ENCODE assay signal across 8 cellular contexts in genomic region chr16:8622315-8622656, GRCh38. TPM values are rescaled to one million over a fixed set of nuclear protein-coding genes. Genes with fewer than 3 reads are reported as not detected.
DNase-seq lines count a peak whose midpoint lies in the region; ATAC-seq lines count a peak whose summit lies in the region.

No MANE protein-coding gene starts in this region.

- H3K9me3 ChIP-seq in Karpas-422 (ENCODE audit: low read length) = no peaks in the 10 kb centered on the region

- H3K36me3 ChIP-seq in Karpas-422 (ENCODE audit: insufficient read depth, low read length) = peaks cover 9% of the 10 kb centered on the region; the same call in 1 of the 2 replicates

- intact Hi-C loops in dendritic cell treated with granulocyte-macrophage colony-stimulating factor and Interleukin-4, amounts not matched to agents 40 ng/mL and 50 ng/mL, for 4 days (cut with micrococcal nuclease) = no loop called here

- POLR2A ChIA-PET in naive thymus-derived CD8-positive, alpha-beta T cell (lab: Charles Lee) = no interaction called here

- peaks cover 24% of the 10 kb centered on the region for H3K27me3 Mint-ChIP-seq in dendritic cell treated with granulocyte-macrophage colony-stimulating factor and Interleukin-4, amounts not matched to agents 40 ng/mL and 50 ng/mL, for 4 days
- H3K27me3 Mint-ChIP-seq in naive thymus-derived CD8-positive, alpha-beta T cell = peaks cover 0 to 1% (median 0%) of the 10 kb centered on the region in 5 donors

- 0 out of 2 replicates have a peak overlapping the region, but pooled peaks have one; percentile 15 for H3K27ac ChIP-seq in Karpas-422 (ENCODE audit: low read length)

- H3K9ac ChIP-seq in Karpas-422 (ENCODE audit: low read length) = peak overlapping the region; percentile 92

- peaks cover 46% of the 10 kb centered on the region for H3K4me1 ChIP-seq in Karpas-422 (ENCODE audit: low read length)

- peaks cover 41% of the 10 kb centered on the region for H3K36me3 Mint-ChIP-seq in dendritic cell treated with granulocyte-macrophage colony-stimulating factor and Interleukin-4, amounts not matched to agents 40 ng/mL and 50 ng/mL, for 4 days (ENCODE audit: low read depth)
- H3K36me3 Mint-ChIP-seq in naive thymus-derived CD8-positive, alpha-beta T cell = peaks cover 0 to 27% (median 9%) of the 10 kb centered on the region in 3 donors

- peak overlapping the region; percentile 94 for H3K4me3 Mint-ChIP-seq in dendritic cell treated with granulocyte-macrophage colony-stimulating factor and Interleukin-4, amounts not matched to agents 40 ng/mL and 50 ng/mL, for 4 days
- peak overlapping the region; percentile 91 to 96 (median 94) for H3K4me3 Mint-ChIP-seq in naive thymus-derived CD8-positive, alpha-beta T cell

- H3K9me3 Mint-ChIP-seq in dendritic cell treated with granulocyte-macrophage colony-stimulating factor and Interleukin-4, amounts not matched to agents 40 ng/mL and 50 ng/mL, for 4 days = no peaks in the 10 kb centered on the region
- no peaks in the 10 kb centered on the region for H3K9me3 Mint-ChIP-seq in naive thymus-derived CD8-positive, alpha-beta T cell

- no peaks in the 10 kb centered on the region for H4K20me1 ChIP-seq in Karpas-422 (ENCODE audit: insufficient read depth, low read depth, low read length)

- H3K4me3 ChIP-seq in Karpas-422 (ENCODE audit: low read length) = peak overlapping the region; percentile 97

- peak overlapping the region; percentile 93; the same call in 1 of the 2 replicates for H2AFZ ChIP-seq in Karpas-422 (ENCODE audit: low read length)

- ATAC-seq in GM19372 (IDR thresholded peaks at IDR 0.05; ENCODE audit: low read depth, unreplicated experiment) (peak; percentile 6), HG03520 (IDR thresholded peaks at IDR 0.05; ENCODE audit: unreplicated experiment) (no peak), HG03108 (IDR thresholded peaks at IDR 0.05; ENCODE audit: unreplicated experiment) (no peak)
- ATAC-seq in naive thymus-derived CD8-positive, alpha-beta T cell = no peak

- H3K4me2 ChIP-seq in Karpas-422 (ENCODE audit: low read depth, low read length, poor library complexity, severe bottlenecking) = peak overlapping the region; percentile 87

- H3K4me1 Mint-ChIP-seq in dendritic cell treated with granulocyte-macrophage colony-stimulating factor and Interleukin-4, amounts not matched to agents 40 ng/mL and 50 ng/mL, for 4 days (ENCODE audit: low read depth) = peaks cover 38% of the 10 kb centered on the region
- H3K4me1 Mint-ChIP-seq in naive thymus-derived CD8-positive, alpha-beta T cell = peaks cover 8 to 36% (median 32%) of the 10 kb centered on the region in 4 donors

- peak; percentile 48 for DNase-seq in Karpas-422
- no peak for DNase-seq in naive thymus-derived CD8-positive, alpha-beta T cell
- DNase-seq in NCI-H2107 treated with DMSO at 0.1 percent for 48 hours (lab: John Stamatoyannopoulos, UW; ENCODE audit: unreplicated experiment) = no peak
- no peak for DNase-seq in SHP77 (lab: John Stamatoyannopoulos, UW)

- peaks cover 41% of the 10 kb centered on the region for H3K79me2 ChIP-seq in Karpas-422 (ENCODE audit: low read length)

- H3K27ac Mint-ChIP-seq in dendritic cell treated with granulocyte-macrophage colony-stimulating factor and Interleukin-4, amounts not matched to agents 40 ng/mL and 50 ng/mL, for 4 days = peak overlapping the region; percentile 92
- H3K27ac Mint-ChIP-seq in naive thymus-derived CD8-positive, alpha-beta T cell = peak overlapping the region; percentile 78 to 95 (median 93)

- H3K9me2 ChIP-seq in Karpas-422 (replicated peaks; ENCODE audit: insufficient read depth, low read length) = no peaks in the 10 kb centered on the region

- H3K27me3 ChIP-seq in Karpas-422 (ENCODE audit: low read length) = no peaks in the 10 kb centered on the region

RNA-seq across cellular contexts. Expression of gene METTL22, which starts 0.8 kb away (rescaled TPM):
- 42.5 and 48.9 TPM in 2 replicates for total RNA-seq in Karpas-422 (2014; rRNA removed; shearing (Covaris generic); ENCODE audit: low replicate concordance)
- 10 to 100 TPM; 49.6 to 52.2 TPM for total RNA-seq in naive thymus-derived CD8-positive, alpha-beta T cell
- polyA plus RNA-seq in naive thymus-derived CD8-positive, alpha-beta T cell = 10 to 100 TPM in 2 of 3 donors, 1 to 10 TPM in 1; 6.9 to 12.7 (median 11.1) TPM

RNA-seq across cellular contexts. Expression of gene TMEM114, which starts 32.0 kb away (rescaled TPM):
- not detected in 2 replicates for total RNA-seq in Karpas-422 (2014; rRNA removed; shearing (Covaris generic); ENCODE audit: low replicate concordance)
- total RNA-seq in naive thymus-derived CD8-positive, alpha-beta T cell = not detected
- not detected for polyA plus RNA-seq in naive thymus-derived CD8-positive, alpha-beta T cell

RNA-seq across cellular contexts. Expression of gene ABAT, which starts 52.1 kb away (rescaled TPM):
- total RNA-seq in Karpas-422 (2014; rRNA removed; shearing (Covaris generic); ENCODE audit: low replicate concordance) = 8.2 TPM in 2 replicates
- total RNA-seq in naive thymus-derived CD8-positive, alpha-beta T cell = 1 to 10 TPM; 10.0 TPM
- 1 to 10 TPM; 1.7 to 2.4 (median 1.7) TPM for polyA plus RNA-seq in naive thymus-derived CD8-positive, alpha-beta T cell
